9 cellular contexts compared by ENCODE assay signal in the genomic region with DNA sequence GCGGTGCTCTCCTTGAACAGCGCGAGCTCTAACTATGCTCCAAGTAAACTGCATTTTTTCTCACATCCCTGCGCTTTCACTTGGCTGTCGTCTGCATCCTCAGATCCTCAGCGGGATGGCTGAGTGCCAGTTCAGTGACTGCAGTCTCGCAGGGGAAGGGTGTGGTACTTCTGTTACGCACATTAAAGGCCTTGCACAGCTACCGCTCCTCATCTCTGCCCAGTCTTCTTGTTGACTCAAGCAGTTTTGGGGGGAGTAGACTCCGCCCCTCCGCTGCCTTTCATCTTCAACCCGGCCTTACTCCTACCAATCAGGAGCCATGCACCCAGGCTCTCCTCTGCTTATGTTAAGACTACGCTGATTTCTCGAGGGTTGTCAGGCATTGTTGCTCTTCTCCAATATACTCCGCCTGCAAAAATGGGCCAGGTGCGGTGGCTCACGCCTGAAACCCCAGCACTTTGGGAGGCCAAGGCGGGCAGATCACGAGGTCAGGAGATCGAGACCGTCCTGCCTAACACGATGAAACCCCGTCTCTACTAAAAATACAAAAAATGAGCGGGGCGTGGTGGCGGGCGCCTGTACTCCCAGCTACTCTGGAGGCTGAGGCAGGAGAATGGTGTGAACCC. TPM values are rescaled to one million over a fixed set of nuclear protein-coding genes. Genes with fewer than 3 reads are reported as not detected.
DNase-seq lines count a peak whose midpoint lies in the region; FAIRE-seq and TF ChIP-seq lines count a peak whose summit lies in the region.
"Had no signal": no experiment of that assay in that cellular context is flagged by ENCODE, and none has a peak within 500 bp of the region (broad histone marks: within the 10 kb centered on the region; RNA-seq: fewer than 3 reads in every experiment).

No MANE protein-coding gene starts in this region.

- no peak for TF ChIP-seq POLR2A in esophagus squamous epithelium (IDR thresholded peaks at IDR 0.05)
- TF ChIP-seq POLR2A in thyroid gland (IDR thresholded peaks at IDR 0.05), result no peak
- TF ChIP-seq POLR2A in GM12892 (IDR thresholded peaks at IDR 0.05; ENCODE audit: low read depth, low read length), result no peak

- H3K27me3 ChIP-seq in esophagus squamous epithelium (no peaks in the 10 kb centered on the region), thyroid gland (no peaks in the 10 kb centered on the region)

- 14 to 50% methylated on average over 16 to 19 of the region's 27 CpGs for WGBS in esophagus squamous epithelium, 2 donors
- 45 to 48% methylated on average over 27 of the region's 27 CpGs for WGBS in thyroid gland, 2 donors

- TF ChIP-seq CTCF in esophagus squamous epithelium (IDR thresholded peaks at IDR 0.05), result no peak
- no peak for TF ChIP-seq CTCF in osteocyte (IDR thresholded peaks at IDR 0.05)
- no peak for TF ChIP-seq CTCF in thyroid gland (IDR thresholded peaks at IDR 0.05)
- no peak for TF ChIP-seq CTCF in OCI-LY7 (conservative IDR thresholded peaks at IDR 0.05; ENCODE audit: low read length)

- no peaks in the 10 kb centered on the region for H3K79me2 ChIP-seq in OCI-LY7 (ENCODE audit: insufficient read depth, low read depth, low read length)

- H3K4me2 ChIP-seq in OCI-LY7 (ENCODE audit: low read length), result no peak overlapping the region

- CTCF ChIA-PET in OCI-LY7 (lab: Charles Lee; ENCODE audit: unreplicated experiment), result no interaction called here

- H3K4me3 Mint-ChIP-seq in osteocyte (ENCODE audit: unreplicated experiment), result peak overlapping the region; percentile 5

- H4K20me1 ChIP-seq in OCI-LY7 (ENCODE audit: insufficient read depth, low read length), result no peaks in the 10 kb centered on the region

- POLR2A ChIA-PET in OCI-LY7 (lab: Charles Lee), result interaction anchor here (0.7 to 1.2 kb wide), 3 partner anchors 21 to 25 kb away, joined by 3 to 4 read pairs (median 4); a partner anchor contains a TSS

- no peak for FAIRE-seq in GM12892 (lab: Jason Lieb, UNC)
- FAIRE-seq: colon had no signal

- peaks cover 18 to 41% (median 33%) of the 10 kb centered on the region in 3 donors for H3K36me3 ChIP-seq in esophagus squamous epithelium
- H3K36me3 ChIP-seq in thyroid gland, result peaks cover 28 to 30% of the 10 kb centered on the region in 2 donors
- H3K36me3 ChIP-seq in OCI-LY7 (ENCODE audit: insufficient read depth, low read length), result peaks cover 37% of the 10 kb centered on the region

- peak overlapping the region; percentile 84 to 96 (median 94) for H3K27ac ChIP-seq in esophagus squamous epithelium
- peak overlapping the region; percentile 27 to 92 (median 56) for H3K27ac ChIP-seq in thyroid gland
- H3K27ac ChIP-seq in OCI-LY7 (ENCODE audit: low read depth, low read length, poor library complexity, severe bottlenecking), result no peak overlapping the region

- H3K27me3 Mint-ChIP-seq in osteocyte (ENCODE audit: unreplicated experiment), result no peaks in the 10 kb centered on the region

- intact Hi-C loops in esophagus squamous epithelium (cut with DNase I) (no loop called here), thyroid gland (cut with DNase I) (no loop called here), OCI-LY7 (cut with micrococcal nuclease; ENCODE audit: unreplicated experiment) (no loop called here)

- peak overlapping the region; percentile 64 for H3K27ac Mint-ChIP-seq in osteocyte (ENCODE audit: unreplicated experiment)

- H3K36me3 Mint-ChIP-seq in osteocyte (ENCODE audit: unreplicated experiment), result peaks cover 23% of the 10 kb centered on the region

- H3K4me3 ChIP-seq in esophagus squamous epithelium (peak overlapping the region in 3 of 4 donors; percentile 5 to 39 (median 16)), thyroid gland (replicated peaks in 1 of 3) (no peak overlapping the region), OCI-LY7 (ENCODE audit: low read depth, low read length, poor library complexity, severe bottlenecking) (no peak overlapping the region)

- H3K9me3 ChIP-seq in esophagus squamous epithelium (no peaks in the 10 kb centered on the region), thyroid gland (no peaks in the 10 kb centered on the region), OCI-LY7 (ENCODE audit: low read length) (no peaks in the 10 kb centered on the region)

- no peaks in the 10 kb centered on the region for H3K9me3 Mint-ChIP-seq in osteocyte (ENCODE audit: unreplicated experiment)

- peak; percentile 69 for DNase-seq in Ammon's horn (ENCODE audit: low spot score)
- DNase-seq in NCI-H2029 treated with DMSO at 0.1 percent for 48 hours (lab: John Stamatoyannopoulos, UW), result peak; percentile 46
- DNase-seq in activated CD8-positive, alpha-beta memory T cell treated with anti-CD3 and anti-CD28 coated beads, Interleukin-2, amount 50 U/mL, for 4 hours, result peak; percentile 85
- peak; percentile 18 for DNase-seq in esophagus squamous epithelium (lab: John Stamatoyannopoulos, UW)
- no peak for DNase-seq in osteocyte (ENCODE audit: extremely low spot score, unreplicated experiment)
- DNase-seq in thyroid gland, result peak; percentile 94
- DNase-seq in GM12892 (ENCODE audit: insufficient read length), result no peak
- DNase-seq in OCI-LY7 (ENCODE audit: low spot score), result no peak

- H3K4me1 ChIP-seq in esophagus squamous epithelium (peaks cover 39 to 57% (median 40%) of the 10 kb centered on the region in 3 donors), thyroid gland (peaks cover 10 to 41% of the 10 kb centered on the region in 2 donors), OCI-LY7 (ENCODE audit: insufficient read depth, low read length, poor library complexity, severe bottlenecking) (peaks cover 13% of the 10 kb centered on the region)

- peaks cover 32% of the 10 kb centered on the region for H3K4me1 Mint-ChIP-seq in osteocyte (ENCODE audit: unreplicated experiment)

- BruUV-seq in OCI-LY7 (replicated peaks; lab: Mats Ljungman, UMichigan), result no TSS peak

- H2AFZ ChIP-seq in OCI-LY7 (ENCODE audit: low read length), result no peak overlapping the region

- no peaks in the 10 kb centered on the region for H3K9me2 ChIP-seq in OCI-LY7 (ENCODE audit: insufficient read depth, low read length)

RNA-seq across cellular contexts. Expression of a gene that starts 10.0 kb away (rescaled TPM):
- total RNA-seq in esophagus squamous epithelium (100 to 1,000 TPM; 252 to 300 (median 277) TPM), osteocyte (195 and 212 TPM in 2 replicates), thyroid gland (100 to 1,000 TPM; 172 to 408 (median 330) TPM), OCI-LY7 (2022) (314 and 317 TPM in 2 replicates)
- polyA plus RNA-seq in GM12892 (2012; ENCODE audit: missing spikeins), result 366 TPM
- 293 and 301 TPM in 2 replicates for total RNA-seq in OCI-LY7 (2014; rRNA removed; shearing (Covaris generic))

RNA-seq across cellular contexts. Expression of a gene that starts 10.3 kb away (rescaled TPM):
- total RNA-seq in esophagus squamous epithelium (10 to 100 TPM; 11.5 to 17.6 (median 14.2) TPM), osteocyte (22.3 and 23.7 TPM in 2 replicates), thyroid gland (10 to 100 TPM; 33.6 to 48.6 (median 41.7) TPM), OCI-LY7 (2022) (21.0 and 26.3 TPM in 2 replicates)
- polyA plus RNA-seq in GM12892 (2012; ENCODE audit: missing spikeins), result 9.9 TPM
- total RNA-seq in OCI-LY7 (2014; rRNA removed; shearing (Covaris generic)), result 26.0 and 29.8 TPM in 2 replicates

RNA-seq across cellular contexts. Expression of a gene that starts 24.3 kb away (rescaled TPM):
- total RNA-seq in esophagus squamous epithelium (100 to 1,000 TPM in 1 of 4 donors, 10 to 100 TPM in 3; 44.4 to 110 (median 61.6) TPM), osteocyte (22.4 and 25.1 TPM in 2 replicates), thyroid gland (10 to 100 TPM; 37.8 to 55.1 (median 49.7) TPM), OCI-LY7 (2022) (70.7 and 75.3 TPM in 2 replicates)
- polyA plus RNA-seq in GM12892 (2012; ENCODE audit: missing spikeins), result 40.0 TPM
- 79.8 and 84.2 TPM in 2 replicates for total RNA-seq in OCI-LY7 (2014; rRNA removed; shearing (Covaris generic))

RNA-seq across cellular contexts. Expression of a gene that starts 49.3 kb away (rescaled TPM):
- total RNA-seq in esophagus squamous epithelium, result 1 to 10 TPM; 5.3 to 7.9 (median 6.7) TPM
- total RNA-seq in osteocyte, result 21.4 and 22.8 TPM in 2 replicates
- total RNA-seq in thyroid gland, result 1 to 10 TPM; 2.6 to 9.8 (median 4.2) TPM
- polyA plus RNA-seq in GM12892 (2012; ENCODE audit: missing spikeins), result not detected
- 0.10 and 0.79 TPM in 2 replicates for total RNA-seq in OCI-LY7 (2014; rRNA removed; shearing (Covaris generic))
- 0.49 and 0.74 TPM in 2 replicates for total RNA-seq in OCI-LY7 (2022)

RNA-seq across cellular contexts. Expression of a gene that starts 51.0 kb away (rescaled TPM):
- total RNA-seq in esophagus squamous epithelium (10 to 100 TPM; 13.4 to 22.9 (median 17.4) TPM), osteocyte (7.0 and 7.6 TPM in 2 replicates), thyroid gland (10 to 100 TPM; 24.1 to 40.3 (median 27.6) TPM), OCI-LY7 (2022) (not detected in 2 replicates)
- polyA plus RNA-seq in GM12892 (2012; ENCODE audit: missing spikeins), result 1.0 TPM
- total RNA-seq in OCI-LY7 (2014; rRNA removed; shearing (Covaris generic)), result not detected in 2 replicates

Comparison
In these comparisons a context has a peak if more than half of its experiments do, and no peak if none do; other contexts are left out.
1. DNase-seq: peak in Ammon's horn (single experiment), NCI-H2029 treated with DMSO at 0.1 percent for 48 hours (single experiment), activated CD8-positive, alpha-beta memory T cell treated with anti-CD3 and anti-CD28 coated beads, Interleukin-2, amount 50 U/mL, for 4 hours (single experiment), esophagus squamous epithelium (single experiment) and thyroid gland (2 of 2); none in osteocyte (single experiment), GM12892 (single experiment) and OCI-LY7 (single experiment).
2. H3K4me3 ChIP-seq: peak in esophagus squamous epithelium (3 of 4); none in thyroid gland (0 of 3) and OCI-LY7 (single experiment).